8 cellular contexts compared by ENCODE assay signal in genomic region chr19:17539288-17540117, GRCh38.
DNase-seq lines count a peak whose midpoint lies in the region; ATAC-seq lines count a peak whose summit lies in the region.

No MANE protein-coding gene starts in this region.

- no peaks in the 10 kb centered on the region for H3K36me3 ChIP-seq in ES-I3 (ENCODE audit: insufficient read depth, low read length)

- no peaks in the 10 kb centered on the region; the same call in 1 of the 2 replicates for H3K4me1 ChIP-seq in ES-I3 (ENCODE audit: insufficient read depth, low read length)

- ATAC-seq in HG03108 (IDR thresholded peaks at IDR 0.05; ENCODE audit: unreplicated experiment), result peak; percentile 72
- ATAC-seq in HG03139 (IDR thresholded peaks at IDR 0.05; ENCODE audit: unreplicated experiment), result no peak

- H3K9ac ChIP-seq in ES-I3 (ENCODE audit: low read depth, low read length), result peak overlapping the region; percentile 77; the same call in 1 of the 2 replicates

- no peak overlapping the region for H3K27ac ChIP-seq in caudate nucleus (ENCODE audit: low read depth, low read length)

- H3K9me3 ChIP-seq in ES-I3 (ENCODE audit: control insufficient read depth, insufficient read depth, low read length), result no peaks in the 10 kb centered on the region

- DNase-seq in NCI-H345 treated with DMSO at 0.1 percent for 48 hours (lab: John Stamatoyannopoulos, UW; ENCODE audit: unreplicated experiment) (peak; percentile 72), caudate nucleus (lab: John Stamatoyannopoulos, UW) (peak in 54 of 61 donors; percentile 10 to 91 (median 65)), inferior parietal cortex (ENCODE audit: extremely low spot score) (peak; percentile 72), smooth muscle cell of the brain vasculature (ENCODE audit: low read depth, low spot score) (peak; percentile 80)
- DNase-seq in activated CD4-positive, CD25-positive, alpha-beta regulatory T cell treated with anti-CD3 and anti-CD28 coated beads, Interleukin-2, amount 50 U/mL, for 16 hours (ENCODE audit: low read depth, low spot score), result peak; percentile 87
